ENCODE assay signal across 8 cellular contexts in the genomic region with DNA sequence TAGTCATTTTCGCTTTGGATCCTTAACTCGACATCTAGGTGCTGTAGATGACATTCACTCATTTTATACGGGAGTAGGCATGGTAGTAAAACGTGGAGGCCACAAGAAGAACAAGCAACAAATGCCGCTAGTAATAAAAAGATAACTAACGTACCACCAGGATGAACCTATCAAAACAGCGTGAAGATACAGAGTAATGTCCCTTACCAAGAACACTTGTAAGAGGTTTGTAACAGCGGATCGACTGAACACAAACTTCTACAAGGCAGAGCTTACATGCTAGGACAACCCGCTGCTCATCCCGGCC. TPM values are rescaled to one million over a fixed set of nuclear protein-coding genes. Genes with fewer than 3 reads are reported as not detected.
DNase-seq lines count a peak whose midpoint lies in the region; ATAC-seq and TF ChIP-seq lines count a peak whose summit lies in the region.

No MANE protein-coding gene starts in this region.

- peak overlapping the region; percentile 70 for H3K4me3 ChIP-seq in cardiac muscle cell
- H3K4me3 ChIP-seq in skeletal muscle tissue (ENCODE audit: low read length in 3 of 3): peak overlapping the region; percentile 89 to 97 (median 92)

- POLR2A ChIA-PET in T-cell (lab: Charles Lee): no interaction called here

- H3K9me3 ChIP-seq in cardiac muscle cell (ENCODE audit: low read depth) (no peaks in the 10 kb centered on the region), skeletal muscle tissue (ENCODE audit: control insufficient read depth in 3 of 3, low read length in 3 of 3) (no peaks in the 10 kb centered on the region)

- H3K4me3 Mint-ChIP-seq in T-cell (peak overlapping the region; percentile 99 to 100 (median 99)), glutamatergic neuron (ENCODE audit: unreplicated experiment) (peak overlapping the region; percentile 88)

- DNase-seq in cardiac muscle cell (ENCODE audit: low read depth in 1 of 2, low spot score in 1 of 2): no peak
- DNase-seq in cardiac septum (ENCODE audit: low spot score): no peak
- no peak for DNase-seq in T-cell
- no peak for DNase-seq in glutamatergic neuron
- DNase-seq in NCI-H1436 (lab: John Stamatoyannopoulos, UW): no peak
- no peak for DNase-seq in dermis blood vessel endothelial cell

- CTCF ChIA-PET in T-cell (lab: Charles Lee): interaction anchor here (1.5 to 3.7 kb wide), 2 partner anchors 17 to 18 kb away, joined by 3 to 13 read pairs; no protein-coding TSS in a partner anchor

- H3K27ac ChIP-seq in cardiac muscle cell: peak overlapping the region; percentile 96
- H3K27ac ChIP-seq in skeletal muscle tissue (ENCODE audit: low read depth, low read length): peak overlapping the region; percentile 91

- H3K27me3 ChIP-seq in cardiac muscle cell: no peaks in the 10 kb centered on the region
- H3K27me3 ChIP-seq in skeletal muscle tissue (ENCODE audit: control insufficient read depth in 3 of 3, insufficient read depth in 3 of 3, low read length in 3 of 3): no peaks in the 10 kb centered on the region

- no peaks in the 10 kb centered on the region for H3K27me3 Mint-ChIP-seq in T-cell
- H3K27me3 Mint-ChIP-seq in glutamatergic neuron (ENCODE audit: unreplicated experiment): peaks cover 10% of the 10 kb centered on the region

- H3K9me3 Mint-ChIP-seq in T-cell (no peaks in the 10 kb centered on the region), glutamatergic neuron (ENCODE audit: unreplicated experiment) (peaks cover 7% of the 10 kb centered on the region)

- H3K4me1 ChIP-seq in cardiac muscle cell (ENCODE audit: low read depth): peaks cover 23% of the 10 kb centered on the region
- H3K4me1 ChIP-seq in skeletal muscle tissue (ENCODE audit: control insufficient read depth in 3 of 3, insufficient read depth in 3 of 3, low read length in 3 of 3): peaks cover 12 to 19% (median 16%) of the 10 kb centered on the region in 3 donors

- ATAC-seq in T-cell (replicated peaks in 1 of 4): peak in 1 of 4 experiments; percentile 21
- ATAC-seq in HG03457 (IDR thresholded peaks at IDR 0.05; ENCODE audit: unreplicated experiment): no peak

- H3K36me3 ChIP-seq in cardiac muscle cell: no peaks in the 10 kb centered on the region
- no peaks in the 10 kb centered on the region for H3K36me3 ChIP-seq in skeletal muscle tissue (ENCODE audit: control insufficient read depth in 3 of 3, insufficient read depth in 3 of 3, low read length in 3 of 3)

- peak overlapping the region; percentile 86 to 91 (median 89) for H3K9ac ChIP-seq in skeletal muscle tissue (ENCODE audit: low read depth in 1 of 3, low read length in 3 of 3)

- TF ChIP-seq CTCF in cardiac muscle cell (IDR thresholded peaks at IDR 0.05; ENCODE audit: low read depth, low read length) (no peak), glutamatergic neuron (IDR thresholded peaks at IDR 0.05; ENCODE audit: partially characterized antibody, unreplicated experiment) (no peak)

- H3K27ac Mint-ChIP-seq in T-cell: peak overlapping the region; percentile 94 to 96
- peak overlapping the region; percentile 95 for H3K27ac Mint-ChIP-seq in glutamatergic neuron (ENCODE audit: unreplicated experiment)

- H3K4me1 Mint-ChIP-seq in T-cell: peaks cover 61 to 70% (median 62%) of the 10 kb centered on the region in 3 donors
- H3K4me1 Mint-ChIP-seq in glutamatergic neuron (ENCODE audit: low read depth, unreplicated experiment): peaks cover 24% of the 10 kb centered on the region

- intact Hi-C loops in cardiac septum (cut with DNase I): no loop called here

- H3K36me3 Mint-ChIP-seq in T-cell: peaks cover 7% of the 10 kb centered on the region
- no peaks in the 10 kb centered on the region for H3K36me3 Mint-ChIP-seq in glutamatergic neuron (ENCODE audit: unreplicated experiment)

RNA-seq across cellular contexts. Expression of gene CHORDC1, which starts 0.7 kb away (rescaled TPM):
- total RNA-seq in cardiac muscle cell (31.8 and 51.2 TPM in 2 replicates), cardiac septum (38.4 TPM), T-cell (10 to 100 TPM; 59.9 to 81.0 (median 64.9) TPM), glutamatergic neuron (ENCODE audit: unreplicated experiment) (49.2 TPM), skeletal muscle tissue (21.4 TPM), dermis blood vessel endothelial cell (34.2 and 46.1 TPM in 2 replicates)
- polyA plus RNA-seq in cardiac muscle cell: 36.0 and 40.0 TPM in 2 replicates
